Comparison of ENCODE assay signal across 19 cellular contexts in genomic region chr1:174366946-174367345, GRCh38.
A peak's percentile ranks its signal among the peaks of the same experiment; 100 is the strongest.
DNase-seq lines count a peak whose midpoint lies in the region; ATAC-seq and TF ChIP-seq lines count a peak whose summit lies in the region.
"Had no signal": no experiment of that assay in that cellular context is flagged by ENCODE, and none has a peak within 500 bp of the region (broad histone marks: within the 10 kb centered on the region; RNA-seq: fewer than 3 reads in every experiment).

No MANE protein-coding gene starts in this region.

- no peaks in the 10 kb centered on the region for H3K36me3 ChIP-seq in smooth muscle cell (ENCODE audit: low read depth)

- peak overlapping the region; percentile 44 for H3K27ac Mint-ChIP-seq in Calu3 (ENCODE audit: unreplicated experiment)
- peak overlapping the region; percentile 40 for H3K27ac Mint-ChIP-seq in nephron progenitor cell
- H3K27ac Mint-ChIP-seq: CD4-positive, alpha-beta T cell had no signal

- H2AFZ ChIP-seq in smooth muscle cell (ENCODE audit: low read depth): no peak overlapping the region

- no peak overlapping the region for H3K4me2 ChIP-seq in smooth muscle cell
- H3K4me2 ChIP-seq: A549 had no signal

- H3K27ac ChIP-seq in dorsolateral prefrontal cortex: peak overlapping the region in 40 of 59 donors; percentile 3 to 97 (median 74)
- no peak overlapping the region for H3K27ac ChIP-seq in smooth muscle cell (ENCODE audit: low read depth)
- H3K27ac ChIP-seq: 22Rv1, A549, C4-2B had no signal

- no peaks in the 10 kb centered on the region for H4K20me1 ChIP-seq in smooth muscle cell (ENCODE audit: low read depth)

- H3K27me3 Mint-ChIP-seq in Calu3 (ENCODE audit: unreplicated experiment) (no peaks in the 10 kb centered on the region), nephron progenitor cell (ENCODE audit: low read depth, poor library complexity) (peaks cover 3% of the 10 kb centered on the region)
- H3K27me3 Mint-ChIP-seq: CD4-positive, alpha-beta T cell had no signal

- WGBS in smooth muscle cell (ENCODE audit: low lambda C conversion rate): 96% methylated on average over 3 of the region's 3 CpGs

- H3F3A ChIP-seq in smooth muscle cell (ENCODE audit: low read depth): no peaks in the 10 kb centered on the region

- H3K79me2 ChIP-seq in smooth muscle cell (ENCODE audit: low read depth): no peaks in the 10 kb centered on the region

- intact Hi-C loops in Calu3 (cut with micrococcal nuclease; ENCODE audit: unreplicated experiment) (no loop called here), dorsolateral prefrontal cortex (cut with DNase I) (loop anchor here in 1 of 2 donors (10.0 kb wide), 1 partner anchor 102 kb away; no protein-coding TSS in a partner anchor)

- DNase-seq in Calu3: no peak
- DNase-seq in dorsolateral prefrontal cortex: no peak
- DNase-seq in nephron progenitor cell: no peak
- peak; percentile 81 for DNase-seq in pons (ENCODE audit: low spot score)
- no peak for DNase-seq in T1000 (lab: John Stamatoyannopoulos, UW)
- no peak for DNase-seq in smooth muscle cell (lab: John Stamatoyannopoulos, UW; ENCODE audit: unreplicated experiment)
- DNase-seq in NCI-H1092 (lab: John Stamatoyannopoulos, UW): no peak
- DNase-seq: AML-193; Caco-2; CD4-positive, alpha-beta T cell; DMS153; DMS79; GDM1; GOT3; H7 had no signal

- H3K4me1 ChIP-seq in smooth muscle cell (ENCODE audit: low read depth): no peaks in the 10 kb centered on the region
- H3K4me1 ChIP-seq: Caco-2 had no signal

- BruUV-seq in Calu3 (replicated peaks; lab: Mats Ljungman, UMichigan): no TSS peak

- H3K4me3 ChIP-seq in dorsolateral prefrontal cortex (no peak overlapping the region), smooth muscle cell (no peak overlapping the region)
- H3K4me3 ChIP-seq: A549 had no signal

- no peaks in the 10 kb centered on the region for H3K4me1 Mint-ChIP-seq in Calu3 (ENCODE audit: low read depth, unreplicated experiment)
- peaks cover 6% of the 10 kb centered on the region for H3K4me1 Mint-ChIP-seq in nephron progenitor cell

- no peak for ATAC-seq in HG03159 (IDR thresholded peaks at IDR 0.05; ENCODE audit: unreplicated experiment)
- ATAC-seq: A549 had no signal

- H3K27me3 ChIP-seq in dorsolateral prefrontal cortex: no peaks in the 10 kb centered on the region
- no peaks in the 10 kb centered on the region for H3K27me3 ChIP-seq in smooth muscle cell (ENCODE audit: low read depth)

- H3K9me3 Mint-ChIP-seq in Calu3 (ENCODE audit: low read depth, unreplicated experiment) (peaks cover 2% of the 10 kb centered on the region), nephron progenitor cell (peaks cover 11% of the 10 kb centered on the region)
- H3K9me3 Mint-ChIP-seq: CD4-positive, alpha-beta T cell had no signal

- CTCF ChIA-PET in Calu3 (lab: Charles Lee): no interaction called here

- no peak overlapping the region for H3K4me3 Mint-ChIP-seq in Calu3 (ENCODE audit: low read depth, unreplicated experiment)
- H3K4me3 Mint-ChIP-seq in nephron progenitor cell: no peak overlapping the region
- H3K4me3 Mint-ChIP-seq: CD4-positive, alpha-beta T cell had no signal

- H3K36me3 Mint-ChIP-seq in Calu3 (ENCODE audit: insufficient read depth, unreplicated experiment): no peaks in the 10 kb centered on the region
- no peaks in the 10 kb centered on the region for H3K36me3 Mint-ChIP-seq in nephron progenitor cell (ENCODE audit: low read depth)

- TF ChIP-seq CTCF in Calu3 (IDR thresholded peaks at IDR 0.05; ENCODE audit: unreplicated experiment) (no peak), dorsolateral prefrontal cortex (IDR thresholded peaks at IDR 0.05 in 54 of 56, conservative IDR thresholded peaks at IDR 0.05 in 2 of 56; ENCODE audit: low read depth in 1 of 56, partially characterized antibody in 56 of 56) (no peak), nephron progenitor cell (IDR thresholded peaks at IDR 0.05) (no peak), smooth muscle cell (IDR thresholded peaks at IDR 0.05; ENCODE audit: borderline replicate concordance, insufficient read depth, poor library complexity, severe bottlenecking) (no peak)

- no peak overlapping the region for H3K9ac ChIP-seq in smooth muscle cell (ENCODE audit: low read depth)

- no peaks in the 10 kb centered on the region for H3K9me3 ChIP-seq in smooth muscle cell (replicated peaks; ENCODE audit: low read depth)
- H3K9me3 ChIP-seq: A549, Caco-2 had no signal
